ENCODE assay signal across 10 cellular contexts in the genomic region with DNA sequence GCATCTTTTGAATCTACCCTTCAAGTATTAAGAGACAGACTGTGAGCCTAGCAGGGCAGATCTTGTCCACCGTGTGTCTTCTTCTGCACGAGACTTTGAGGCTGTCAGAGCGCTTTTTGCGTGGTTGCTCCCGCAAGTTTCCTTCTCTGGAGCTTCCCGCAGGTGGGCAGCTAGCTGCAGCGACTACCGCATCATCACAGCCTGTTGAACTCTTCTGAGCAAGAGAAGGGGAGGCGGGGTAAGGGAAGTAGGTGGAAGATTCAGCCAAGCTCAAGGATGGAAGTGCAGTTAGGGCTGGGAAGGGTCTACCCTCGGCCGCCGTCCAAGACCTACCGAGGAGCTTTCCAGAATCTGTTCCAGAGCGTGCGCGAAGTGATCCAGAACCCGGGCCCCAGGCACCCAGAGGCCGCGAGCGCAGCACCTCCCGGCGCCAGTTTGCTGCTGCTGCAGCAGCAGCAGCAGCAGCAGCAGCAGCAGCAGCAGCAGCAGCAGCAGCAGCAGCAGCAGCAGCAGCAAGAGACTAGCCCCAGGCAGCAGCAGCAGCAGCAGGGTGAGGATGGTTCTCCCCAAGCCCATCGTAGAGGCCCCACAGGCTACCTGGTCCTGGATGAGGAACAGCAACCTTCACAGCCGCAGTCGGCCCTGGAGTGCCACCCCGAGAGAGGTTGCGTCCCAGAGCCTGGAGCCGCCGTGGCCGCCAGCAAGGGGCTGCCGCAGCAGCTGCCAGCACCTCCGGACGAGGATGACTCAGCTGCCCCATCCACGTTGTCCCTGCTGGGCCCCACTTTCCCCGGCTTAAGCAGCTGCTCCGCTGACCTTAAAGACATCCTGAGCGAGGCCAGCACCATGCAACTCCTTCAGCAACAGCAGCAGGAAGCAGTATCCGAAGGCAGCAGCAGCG. TPM values are rescaled to one million over a fixed set of nuclear protein-coding genes. Genes with fewer than 3 reads are reported as not detected.
DNase-seq lines count a peak whose midpoint lies in the region; ATAC-seq, FAIRE-seq and TF ChIP-seq lines count a peak whose summit lies in the region.
"Had no signal": no experiment of that assay in that cellular context is flagged by ENCODE, and none has a peak within 500 bp of the region (broad histone marks: within the 10 kb centered on the region; RNA-seq: fewer than 3 reads in every experiment).

No MANE protein-coding gene starts in this region.

- no peaks in the 10 kb centered on the region for H3K9me3 ChIP-seq in keratinocyte (ENCODE audit: control insufficient read depth, low read depth, low read length)
- no peaks in the 10 kb centered on the region for H3K9me3 ChIP-seq in testis

- H4K20me1 ChIP-seq in keratinocyte (ENCODE audit: control insufficient read depth, extremely low read depth, insufficient read depth, low read length), result no peaks in the 10 kb centered on the region

- no peaks in the 10 kb centered on the region for H3K36me3 ChIP-seq in brain microvascular endothelial cell (replicated peaks)
- no peaks in the 10 kb centered on the region for H3K36me3 ChIP-seq in keratinocyte (ENCODE audit: control insufficient read depth in 2 of 2, extremely low read depth in 1 of 2, insufficient read depth in 2 of 2, low read length in 2 of 2)
- no peaks in the 10 kb centered on the region for H3K36me3 ChIP-seq in testis (ENCODE audit: low read depth, missing control alignments)

- peak overlapping the region; percentile 6 for H2AFZ ChIP-seq in keratinocyte (ENCODE audit: control insufficient read depth, low read length)

- no peaks in the 10 kb centered on the region for H3K36me3 Mint-ChIP-seq in activated naive CD4-positive, alpha-beta T cell treated with anti-CD3 and anti-CD28 coated beads, Interleukin-2, amount 50 U/mL, for 72 hours

- H3K27me3 ChIP-seq in brain microvascular endothelial cell (replicated peaks) (no peaks in the 10 kb centered on the region), keratinocyte (ENCODE audit: control insufficient read depth, extremely low read depth, insufficient read depth, low read length) (peaks cover 35% of the 10 kb centered on the region), testis (no peaks in the 10 kb centered on the region)

- H3K27ac Mint-ChIP-seq in activated naive CD4-positive, alpha-beta T cell treated with anti-CD3 and anti-CD28 coated beads, Interleukin-2, amount 50 U/mL, for 72 hours, result no peak overlapping the region

- H3K9me1 ChIP-seq in keratinocyte (ENCODE audit: control insufficient read depth, extremely low read depth, insufficient read depth, low read length), result no peaks in the 10 kb centered on the region

- WGBS in testis, 2 donors, result 0% methylated on average over 26 of the region's 39 CpGs; no CpG with 5 or more reads in 1 of the 2 donors

- peaks cover 0 to 5% of the 10 kb centered on the region in 2 donors for H3K9me3 Mint-ChIP-seq in activated naive CD4-positive, alpha-beta T cell treated with anti-CD3 and anti-CD28 coated beads, Interleukin-2, amount 50 U/mL, for 72 hours

- no peak for TF ChIP-seq POLR2A in testis (IDR thresholded peaks at IDR 0.05)

- no peaks in the 10 kb centered on the region for H3K79me2 ChIP-seq in keratinocyte (ENCODE audit: control insufficient read depth, insufficient read depth, low read length)

- in situ Hi-C loops in brain microvascular endothelial cell (cut with HindIII; ENCODE audit: low pct_ligation_motif_present, low sequenced_read_pairs), result no loop called here

- TF ChIP-seq CTCF in brain microvascular endothelial cell (IDR thresholded peaks at IDR 0.05; ENCODE audit: low read depth, low read length, missing control alignments), result peak; percentile 15
- TF ChIP-seq CTCF in keratinocyte (optimal IDR thresholded peaks at IDR 0.05 in 1 of 3, IDR thresholded peaks at IDR 0.05 in 1 of 3, conservative IDR thresholded peaks at IDR 0.05 in 1 of 3; ENCODE audit: extremely low read depth in 1 of 3, insufficient read depth in 2 of 3, low read length in 3 of 3), result no peak
- TF ChIP-seq CTCF in testis (IDR thresholded peaks at IDR 0.05), result no peak

- intact Hi-C loops in testis (cut with DNase I; ENCODE audit: low total_unique reads), result no loop called here

- H3K27ac ChIP-seq in brain microvascular endothelial cell (no peak overlapping the region), keratinocyte (ENCODE audit: control insufficient read depth, insufficient read depth, low read length) (no peak overlapping the region), testis (peak overlapping the region; percentile 72 to 82)
- H3K27ac ChIP-seq: HL-60 had no signal

- dilution Hi-C loops in keratinocyte (cut with MboI; ENCODE audit: extremely low pct_ligation_motif_present, low sequenced_read_pairs), result no loop called here

- DNase-seq in DMS 273 (lab: John Stamatoyannopoulos, UW; ENCODE audit: unreplicated experiment) (peak; percentile 30), DMS 273 treated with DMSO at 0.1 percent for 48 hours (lab: John Stamatoyannopoulos, UW) (no peak), brain microvascular endothelial cell (peak; percentile 18), keratinocyte (ENCODE audit: low read depth, low spot score) (no peak), testis (peak; percentile 21)
- no peak for DNase-seq in activated T-cell treated with anti-CD3 and anti-CD28 coated beads, Interleukin-2, amount 50 U/mL, for 1 hour
- no peak for DNase-seq in activated naive CD4-positive, alpha-beta T cell treated with anti-CD3 and anti-CD28 coated beads, Interleukin-2, amount 50 U/mL, for 72 hours (ENCODE audit: low spot score in 2 of 2)

- H3K4me1 ChIP-seq in keratinocyte (ENCODE audit: control insufficient read depth, extremely low read depth, insufficient read depth, low read length), result peaks cover 5% of the 10 kb centered on the region
- no peaks in the 10 kb centered on the region for H3K4me1 ChIP-seq in testis

- no peak for ATAC-seq in GM21367 (IDR thresholded peaks at IDR 0.05; ENCODE audit: unreplicated experiment)
- ATAC-seq in activated naive CD4-positive, alpha-beta T cell treated with anti-CD3 and anti-CD28 coated beads, Interleukin-2, amount 50 U/mL, for 72 hours, result no peak

- peak overlapping the region; percentile 59 for H3K4me3 ChIP-seq in brain microvascular endothelial cell (ENCODE audit: low read depth, low read length)
- H3K4me3 ChIP-seq in keratinocyte (ENCODE audit: control insufficient read depth in 2 of 3, extremely low read depth in 1 of 3, insufficient read depth in 2 of 3, low read depth in 1 of 3, low read length in 3 of 3), result peak overlapping the region in 2 of 3 experiments; percentile 15 to 46
- H3K4me3 ChIP-seq in testis, result peak overlapping the region; percentile 49 to 60

- H3K9ac ChIP-seq in keratinocyte (ENCODE audit: control insufficient read depth, extremely low read depth, insufficient read depth, low read length), result no peak overlapping the region

- H3K4me2 ChIP-seq in keratinocyte (ENCODE audit: control insufficient read depth, extremely low read depth, insufficient read depth, low read depth, low read length), result peak overlapping the region; percentile 70

- no peak for FAIRE-seq in keratinocyte (lab: Jason Lieb, UNC)
- FAIRE-seq: A204.1 had no signal

RNA-seq across cellular contexts. Expression of gene AR, which starts 1.3 kb away (rescaled TPM):
- 0.27 to 0.75 TPM (median 0.47 TPM) in 3 replicates for polyA plus RNA-seq in keratinocyte
- polyA plus RNA-seq in keratinocyte (2011; ENCODE audit: low read depth), result 0.05 TPM
- 0.22 and 0.27 TPM in 2 replicates for polyA plus RNA-seq in keratinocyte (2011; cell fraction: cytosol; rRNA removed)
- 0.51 and 0.60 TPM in 2 replicates for polyA plus RNA-seq in keratinocyte (2011; cell fraction: nucleus; rRNA removed)
- 0.04 and 0.47 TPM in 2 replicates for polyA plus RNA-seq in keratinocyte (2012; ENCODE audit: low replicate concordance)
- 1.7 to 5.8 TPM (median 2.7 TPM) in 3 replicates for polyA minus RNA-seq in keratinocyte
- 1.3 TPM for polyA minus RNA-seq in keratinocyte (2011; cell fraction: cytosol; rRNA and poly(A)+ RNA removed)
- polyA minus RNA-seq in keratinocyte (2011; cell fraction: nucleus; rRNA and poly(A)+ RNA removed), result 0.63 and 1.3 TPM in 2 replicates
- total RNA-seq in testis, result 10 to 100 TPM; 34.3 to 52.3 TPM
- polyA plus RNA-seq in testis (ENCODE audit: insufficient read depth, low read depth, low replicate concordance), result 12.0 TPM
- total RNA-seq in activated naive CD4-positive, alpha-beta T cell treated with anti-CD3 and anti-CD28 coated beads, Interleukin-2, amount 50 U/mL, for 72 hours, result not detected

Comparison
In these comparisons a context has a peak if more than half of its experiments do, and no peak if none do; other contexts are left out.
1. DNase-seq: peak in DMS 273 (single experiment), brain microvascular endothelial cell (single experiment) and testis (single experiment); none in DMS 273 treated with DMSO at 0.1 percent for 48 hours (single experiment), keratinocyte (single experiment), activated T-cell treated with anti-CD3 and anti-CD28 coated beads, Interleukin-2, amount 50 U/mL, for 1 hour (single experiment) and activated naive CD4-positive, alpha-beta T cell treated with anti-CD3 and anti-CD28 coated beads, Interleukin-2, amount 50 U/mL, for 72 hours (0 of 2).
2. H3K27ac ChIP-seq: peak in testis (2 of 2); none in brain microvascular endothelial cell (single experiment) and keratinocyte (single experiment).
3. RNA of gene AR, which starts 1.3 kb away (total RNA-seq): 34.3 to 52.3 TPM in testis; not detected in activated naive CD4-positive, alpha-beta T cell treated with anti-CD3 and anti-CD28 coated beads, Interleukin-2, amount 50 U/mL, for 72 hours; every median in the first group is over 10 times any median in the second.
4. Peak in every context shown above with its lines, with median percentiles within 50 percentile points of each other: H3K4me3 ChIP-seq.